ENCODE assay signal across 8 cellular contexts in genomic region chr1:40802078-40803075, GRCh38. TPM values are rescaled to one million over a fixed set of nuclear protein-coding genes. Genes with fewer than 3 reads are reported as not detected.
DNase-seq lines count a peak whose midpoint lies in the region; ATAC-seq and TF ChIP-seq lines count a peak whose summit lies in the region.

No MANE protein-coding gene starts in this region.

- H3K4me3 ChIP-seq in adrenal gland, result peak overlapping the region in 2 of 4 donors; percentile 4 to 58

- TF ChIP-seq POLR2A in adrenal gland (IDR thresholded peaks at IDR 0.05), result no peak

- intact Hi-C loops in adrenal gland (cut with DNase I) (no loop called here), sciatic nerve (cut with DNase I) (no loop called here)

- 5 to 33% (median 11%) methylated on average over 6 to 60 of the region's 60 CpGs for WGBS in adrenal gland, 4 donors

- H3K4me1 ChIP-seq in adrenal gland (replicated peaks in 1 of 2), result peaks cover 7 to 19% of the 10 kb centered on the region in 2 donors

- H3K9me3 ChIP-seq in adrenal gland (replicated peaks in 1 of 3), result no peaks in the 10 kb centered on the region

- DNase-seq in NCI-H1105 treated with DMSO at 0.1 percent for 48 hours (lab: John Stamatoyannopoulos, UW) (peak; percentile 1), NCI-H1105 (lab: John Stamatoyannopoulos, UW) (no peak), HuH-7 (ENCODE audit: low spot score) (peak; percentile 87), T-helper 1 cell (peak; percentile 82 to 88 (median 83)), adrenal gland (peak; percentile 87 to 94 (median 88)), hepatic stellate cell (ENCODE audit: low spot score) (peak; percentile 90), sciatic nerve (ENCODE audit: low spot score) (peak; percentile 90), NCI-H446 treated with DMSO at 0.1 percent for 48 hours (lab: John Stamatoyannopoulos, UW) (no peak)

- TF ChIP-seq CTCF in adrenal gland (IDR thresholded peaks at IDR 0.05), result no peak

- no peaks in the 10 kb centered on the region for H3K36me3 ChIP-seq in adrenal gland (replicated peaks in 1 of 2)

- peak overlapping the region in 4 of 5 donors; percentile 42 to 78 (median 58) for H3K27ac ChIP-seq in adrenal gland

- ATAC-seq in sciatic nerve, result peak; percentile 92

- H3K27me3 ChIP-seq in adrenal gland, result no peaks in the 10 kb centered on the region

RNA-seq across cellular contexts. Expression of gene KCNQ4, which starts 18.8 kb away (rescaled TPM):
- under 1 TPM in 6 of 8 donors, not detected in 2; 0.24 to 0.42 (median 0.29) TPM for total RNA-seq in adrenal gland
- 1 to 10 TPM in 1 of 3 donors, under 1 TPM in 2; 0.16 to 1.0 (median 0.61) TPM for polyA plus RNA-seq in adrenal gland
- total RNA-seq in sciatic nerve, result 2.3 TPM

RNA-seq across cellular contexts. Expression of gene CITED4, which starts 59.8 kb away (rescaled TPM):
- total RNA-seq in adrenal gland (10 to 100 TPM; 11.2 to 68.5 (median 46.9) TPM), sciatic nerve (5.6 TPM)
- polyA plus RNA-seq in adrenal gland, result 10 to 100 TPM in 2 of 3 donors, 1 to 10 TPM in 1; 3.8 to 36.2 (median 21.8) TPM

Comparison
In these comparisons a context has a peak if more than half of its experiments do, and no peak if none do; other contexts are left out.
1. DNase-seq: peak in NCI-H1105 treated with DMSO at 0.1 percent for 48 hours (single experiment), HuH-7 (single experiment), T-helper 1 cell (5 of 5), adrenal gland (7 of 7), hepatic stellate cell (single experiment) and sciatic nerve (single experiment); none in NCI-H1105 (single experiment) and NCI-H446 treated with DMSO at 0.1 percent for 48 hours (single experiment).